1 cellular context compared by ENCODE assay signal in the genomic region with DNA sequence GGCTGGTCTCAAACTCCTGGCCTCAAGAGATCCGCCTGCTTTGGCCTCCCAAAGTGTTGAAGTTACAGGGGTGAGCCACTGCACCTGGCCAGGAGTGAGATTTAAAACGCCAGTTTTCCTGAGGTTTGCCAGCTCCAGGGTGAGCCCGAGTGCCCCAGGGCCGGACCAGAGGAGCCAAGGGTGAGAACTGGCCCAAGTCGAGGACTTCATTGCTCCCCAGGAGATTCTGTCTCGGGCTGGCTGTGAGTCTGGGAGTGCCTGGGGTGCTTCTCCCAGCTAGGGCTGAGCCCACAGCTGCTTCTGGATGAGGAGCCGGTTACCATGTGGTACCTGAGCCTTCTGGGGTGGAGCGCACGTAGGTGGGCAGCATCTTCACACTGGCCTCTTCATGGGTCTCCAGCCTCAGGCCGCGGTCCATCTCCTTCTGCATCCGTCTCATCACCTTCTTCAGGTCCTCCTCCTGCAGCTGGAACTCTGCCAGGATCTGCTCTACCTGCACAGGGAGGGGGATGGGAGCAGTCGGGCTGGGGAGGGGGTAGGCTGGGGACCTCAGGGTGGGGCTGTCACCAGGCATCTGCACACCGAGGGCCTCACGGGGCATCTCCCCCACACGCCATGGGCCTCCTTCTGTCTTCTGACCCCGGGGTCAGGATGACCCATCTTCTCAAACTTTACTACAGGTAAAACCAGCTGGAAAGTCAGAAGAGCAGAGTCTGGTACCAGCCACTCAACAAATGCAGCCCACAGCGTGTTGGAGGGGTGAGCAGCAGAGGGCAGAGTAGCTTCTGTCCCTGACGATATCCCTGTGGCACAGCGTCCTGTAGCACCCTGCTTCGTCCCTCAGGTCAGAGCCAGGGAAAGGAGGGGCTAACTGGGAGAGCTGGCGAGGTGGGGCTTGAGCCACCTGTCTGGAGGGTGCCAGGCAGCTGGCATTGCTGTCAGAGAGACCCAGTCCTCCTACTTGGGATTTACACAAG.
TF ChIP-seq lines count a peak whose summit lies in the region.

No MANE protein-coding gene starts in this region.

TF ChIP-seq in GM23338, 12 proteins besides CTCF, POLR2A, EP300 and RAD21:
- no peak for TF ChIP-seq ZNF331 (CRISPR knock-in tag; IDR thresholded peaks at IDR 0.05; ENCODE audit: low read depth)
- no peak for TF ChIP-seq CREB1 (CRISPR knock-in tag; IDR thresholded peaks at IDR 0.05; ENCODE audit: low read depth)
- TF ChIP-seq EZH2phosphoT487 (IDR thresholded peaks at IDR 0.05; ENCODE audit: unreplicated experiment): no peak
- TF ChIP-seq ZNF114 (CRISPR knock-in tag; IDR thresholded peaks at IDR 0.05): no peak
- no peak for TF ChIP-seq NANOG (IDR thresholded peaks at IDR 0.05; ENCODE audit: borderline replicate concordance)
- TF ChIP-seq POLR2AphosphoS5 (IDR thresholded peaks at IDR 0.05; ENCODE audit: low read depth): no peak
- TF ChIP-seq ZNF462 (CRISPR knock-in tag; IDR thresholded peaks at IDR 0.05): no peak
- TF ChIP-seq REST (IDR thresholded peaks at IDR 0.05; ENCODE audit: unreplicated experiment): no peak
- TF ChIP-seq EZH2 (IDR thresholded peaks at IDR 0.05; ENCODE audit: low read depth, unreplicated experiment): no peak
TF ChIP-seq in GM23338: peak in this region for 0.
